In genomic region chr4:85928775-85929585, GRCh38 we compare ENCODE assay signal across 9 cellular contexts.
DNase-seq lines count a peak whose midpoint lies in the region; ATAC-seq and TF ChIP-seq lines count a peak whose summit lies in the region.
"Had no signal": no experiment of that assay in that cellular context is flagged by ENCODE, and none has a peak within 500 bp of the region (broad histone marks: within the 10 kb centered on the region; RNA-seq: fewer than 3 reads in every experiment).

No MANE protein-coding gene starts in this region.

- ATAC-seq in DND-41 (ENCODE audit: insufficient read depth, low read depth) (no peak), HG02943 (IDR thresholded peaks at IDR 0.05; ENCODE audit: low read depth, unreplicated experiment) (peak; percentile 74), activated B cell treated with CpG ODN at 0.5 μM for 24 hours (ENCODE audit: low read depth) (peak; percentile 28)
- no peak for ATAC-seq in activated T-cell treated with anti-CD3 and anti-CD28 coated beads, Interleukin-2, amount 50 U/mL, for 4 hours

- H2AK5ac ChIP-seq in mesenchymal stem cell (ENCODE audit: low read length, severe bottlenecking) = no peak overlapping the region

- no peak for TF ChIP-seq POLR2A in esophagus muscularis mucosa (IDR thresholded peaks at IDR 0.05; ENCODE audit: low read depth)

- peaks cover 38% of the 10 kb centered on the region for H3K4me1 Mint-ChIP-seq in activated B cell treated with CpG ODN at 0.5 μM for 24 hours
- no peaks in the 10 kb centered on the region for H3K4me1 Mint-ChIP-seq in activated T-cell treated with anti-CD3 and anti-CD28 coated beads, Interleukin-2, amount 50 U/mL, for 4 hours (ENCODE audit: low read depth)

- H4K8ac ChIP-seq in mesenchymal stem cell (ENCODE audit: low read length) = no peak overlapping the region

- peaks cover 3% of the 10 kb centered on the region for H3K79me1 ChIP-seq in mesenchymal stem cell (replicated peaks; ENCODE audit: low read length, poor library complexity, severe bottlenecking)

- H3K79me2 ChIP-seq in DND-41 (ENCODE audit: insufficient read depth, low read length) = no peaks in the 10 kb centered on the region

- no peak overlapping the region for H2BK120ac ChIP-seq in mesenchymal stem cell (ENCODE audit: low read depth, low read length)

- H3K9ac ChIP-seq in DND-41 (ENCODE audit: low read depth, low read length) = 0 out of 2 replicates have a peak overlapping the region, but pooled peaks have one; percentile 8
- peak overlapping the region; percentile 19 for H3K9ac ChIP-seq in mesenchymal stem cell (ENCODE audit: low read length)

- peak overlapping the region; percentile 73 for H2BK5ac ChIP-seq in mesenchymal stem cell (ENCODE audit: low read depth, low read length, poor library complexity, severe bottlenecking)

- peak overlapping the region; percentile 37 for H3K27ac Mint-ChIP-seq in activated B cell treated with CpG ODN at 0.5 μM for 24 hours

- H4K20me1 ChIP-seq in DND-41 (ENCODE audit: insufficient read depth, low read length) = no peaks in the 10 kb centered on the region

- H3K27ac ChIP-seq in DND-41 (ENCODE audit: low read length) = peak overlapping the region; percentile 73
- peak overlapping the region; percentile 91 for H3K27ac ChIP-seq in mesenchymal stem cell (ENCODE audit: low read length, poor library complexity, severe bottlenecking)
- no peak overlapping the region for H3K27ac ChIP-seq in esophagus muscularis mucosa (replicated peaks in 1 of 4)

- CTCF ChIA-PET in activated B cell treated with CpG ODN at 0.5 μM for 24 hours (lab: Charles Lee) = no interaction called here

- H3K4ac ChIP-seq in mesenchymal stem cell (ENCODE audit: low read depth in 1 of 2, low read length in 2 of 2) = no peak overlapping the region

- WGBS in mesenchymal stem cell = 81% methylated on average over 3 of the region's 5 CpGs
- 70% methylated on average over 5 of the region's 5 CpGs for WGBS in esophagus muscularis mucosa

- H2BK15ac ChIP-seq in mesenchymal stem cell (ENCODE audit: low read depth, poor library complexity, severe bottlenecking) = no peak overlapping the region

- H3K9me3 ChIP-seq in DND-41 (ENCODE audit: insufficient read depth, low read length, severe bottlenecking) (no peaks in the 10 kb centered on the region), mesenchymal stem cell (ENCODE audit: control insufficient read depth, low read length) (no peaks in the 10 kb centered on the region), esophagus muscularis mucosa (no peaks in the 10 kb centered on the region)
- H3K9me3 ChIP-seq: heart right ventricle had no signal

- H2AFZ ChIP-seq in DND-41 (ENCODE audit: low read depth, low read length) (no peak overlapping the region), mesenchymal stem cell (ENCODE audit: low read depth, low read length) (no peak overlapping the region)

- no peaks in the 10 kb centered on the region for H3K36me3 ChIP-seq in DND-41 (ENCODE audit: insufficient read depth, low read length)
- H3K36me3 ChIP-seq in mesenchymal stem cell (ENCODE audit: control insufficient read depth in 1 of 2, insufficient read depth in 2 of 2, low read depth in 1 of 2, low read length in 2 of 2) = peaks cover 0 to 36% of the 10 kb centered on the region in 2 experiments
- no peaks in the 10 kb centered on the region for H3K36me3 ChIP-seq in esophagus muscularis mucosa
- H3K36me3 ChIP-seq: heart right ventricle had no signal

- no peak overlapping the region for H4K91ac ChIP-seq in mesenchymal stem cell (ENCODE audit: low read length)

- H3K4me2 ChIP-seq in DND-41 (ENCODE audit: insufficient read depth, low read length) (peak overlapping the region; percentile 70), mesenchymal stem cell (ENCODE audit: low read length, poor library complexity, severe bottlenecking) (peak overlapping the region; percentile 66)

- H3K14ac ChIP-seq in mesenchymal stem cell (ENCODE audit: low read length in 2 of 2) = peak overlapping the region in 1 of 2 experiments; percentile 32

- no peak overlapping the region for H2BK12ac ChIP-seq in mesenchymal stem cell (ENCODE audit: low read length in 2 of 2)

- H3K9me3 Mint-ChIP-seq in activated B cell treated with CpG ODN at 0.5 μM for 24 hours = no peaks in the 10 kb centered on the region
- H3K9me3 Mint-ChIP-seq in activated T-cell treated with anti-CD3 and anti-CD28 coated beads, Interleukin-2, amount 50 U/mL, for 4 hours = no peaks in the 10 kb centered on the region

- H3K23ac ChIP-seq in mesenchymal stem cell (ENCODE audit: low read length in 2 of 2) = no peak overlapping the region

- POLR2A ChIA-PET in activated B cell treated with CpG ODN at 0.5 μM for 24 hours (lab: Charles Lee) = no interaction called here

- H3K4me3 ChIP-seq in DND-41 (ENCODE audit: low read depth in 1 of 2, low read length in 2 of 2) (peak overlapping the region in 1 of 2 experiments; percentile 7; a peak in 1 of 4 replicates), mesenchymal stem cell (ENCODE audit: insufficient read depth in 1 of 2, low read depth in 1 of 2, low read length in 2 of 2) (no peak overlapping the region), esophagus muscularis mucosa (no peak overlapping the region)

- intact Hi-C loops in activated B cell treated with CpG ODN at 0.5 μM for 24 hours (cut with micrococcal nuclease) (no loop called here), esophagus muscularis mucosa (cut with DNase I) (no loop called here)

- no peak for TF ChIP-seq CTCF in DND-41 (IDR thresholded peaks at IDR 0.05; ENCODE audit: borderline replicate concordance, extremely low read depth, low read length, poor library complexity, severe bottlenecking)
- TF ChIP-seq CTCF in activated B cell treated with CpG ODN at 0.5 μM for 24 hours (IDR thresholded peaks at IDR 0.05) = no peak
- no peak for TF ChIP-seq CTCF in esophagus muscularis mucosa (IDR thresholded peaks at IDR 0.05)

- H3K4me1 ChIP-seq in DND-41 (ENCODE audit: insufficient read depth, low read length) (peaks cover 67% of the 10 kb centered on the region), mesenchymal stem cell (ENCODE audit: control insufficient read depth, insufficient read depth, low read depth, low read length) (peaks cover 12% of the 10 kb centered on the region), esophagus muscularis mucosa (peaks cover 24 to 33% (median 31%) of the 10 kb centered on the region in 4 donors)

- peak overlapping the region in 1 of 2 experiments; percentile 52 for H3K18ac ChIP-seq in mesenchymal stem cell (ENCODE audit: low read depth in 1 of 2, low read length in 2 of 2)

- DNase-seq in DND-41 = no peak
- DNase-seq in activated B cell treated with CpG ODN at 0.5 μM for 24 hours = no peak
- DNase-seq in mesenchymal stem cell = peak; percentile 35
- no peak for DNase-seq in activated T-cell treated with anti-CD3 and anti-CD28 coated beads, Interleukin-2, amount 50 U/mL, for 4 hours
- DNase-seq in activated CD8-positive, alpha-beta memory T cell treated with anti-CD3 and anti-CD28 coated beads, Interleukin-2, amount 50 U/mL, for 48 hours = no peak
- no peak for DNase-seq in GDM1 (lab: John Stamatoyannopoulos, UW)
- no peak for DNase-seq in esophagus muscularis mucosa (ENCODE audit: extremely low spot score)
- DNase-seq: heart right ventricle had no signal

- no peak for TF ChIP-seq EP300 in esophagus muscularis mucosa (IDR thresholded peaks at IDR 0.05)

- peaks cover 18% of the 10 kb centered on the region for H3K36me3 Mint-ChIP-seq in activated B cell treated with CpG ODN at 0.5 μM for 24 hours (ENCODE audit: low read depth)
- no peaks in the 10 kb centered on the region for H3K36me3 Mint-ChIP-seq in activated T-cell treated with anti-CD3 and anti-CD28 coated beads, Interleukin-2, amount 50 U/mL, for 4 hours (ENCODE audit: insufficient read depth)

- H3K27me3 ChIP-seq in DND-41 (ENCODE audit: insufficient read depth, low read length, poor library complexity) (no peaks in the 10 kb centered on the region), mesenchymal stem cell (ENCODE audit: control insufficient read depth in 1 of 2, insufficient read depth in 1 of 2, low read length in 2 of 2) (no peaks in the 10 kb centered on the region), esophagus muscularis mucosa (no peaks in the 10 kb centered on the region)
- H3K27me3 ChIP-seq: heart right ventricle had no signal

- H3K4me3 Mint-ChIP-seq in activated B cell treated with CpG ODN at 0.5 μM for 24 hours = no peak overlapping the region
- no peak overlapping the region for H3K4me3 Mint-ChIP-seq in activated T-cell treated with anti-CD3 and anti-CD28 coated beads, Interleukin-2, amount 50 U/mL, for 4 hours

- H3K27me3 Mint-ChIP-seq in activated B cell treated with CpG ODN at 0.5 μM for 24 hours = no peaks in the 10 kb centered on the region
- no peaks in the 10 kb centered on the region for H3K27me3 Mint-ChIP-seq in activated T-cell treated with anti-CD3 and anti-CD28 coated beads, Interleukin-2, amount 50 U/mL, for 4 hours (ENCODE audit: low read depth)

Comparison
In these comparisons a context has a peak if more than half of its experiments do, and no peak if none do; other contexts are left out.
1. ATAC-seq: peak in HG02943 (single experiment) and activated B cell treated with CpG ODN at 0.5 μM for 24 hours (single experiment); none in DND-41 (single experiment) and activated T-cell treated with anti-CD3 and anti-CD28 coated beads, Interleukin-2, amount 50 U/mL, for 4 hours (0 of 2).
2. H3K27ac ChIP-seq: peak in DND-41 (single experiment) and mesenchymal stem cell (single experiment); none in esophagus muscularis mucosa (0 of 4).